1 cellular context compared by ENCODE assay signal in genomic region chr10:71882813-71883746, GRCh38.
TF ChIP-seq lines count a peak whose summit lies in the region.

No MANE protein-coding gene starts in this region.

TF ChIP-seq in GM23338, 12 proteins besides CTCF, POLR2A, EP300 and RAD21 (continued from another document):
- TF ChIP-seq, protein P1, sequence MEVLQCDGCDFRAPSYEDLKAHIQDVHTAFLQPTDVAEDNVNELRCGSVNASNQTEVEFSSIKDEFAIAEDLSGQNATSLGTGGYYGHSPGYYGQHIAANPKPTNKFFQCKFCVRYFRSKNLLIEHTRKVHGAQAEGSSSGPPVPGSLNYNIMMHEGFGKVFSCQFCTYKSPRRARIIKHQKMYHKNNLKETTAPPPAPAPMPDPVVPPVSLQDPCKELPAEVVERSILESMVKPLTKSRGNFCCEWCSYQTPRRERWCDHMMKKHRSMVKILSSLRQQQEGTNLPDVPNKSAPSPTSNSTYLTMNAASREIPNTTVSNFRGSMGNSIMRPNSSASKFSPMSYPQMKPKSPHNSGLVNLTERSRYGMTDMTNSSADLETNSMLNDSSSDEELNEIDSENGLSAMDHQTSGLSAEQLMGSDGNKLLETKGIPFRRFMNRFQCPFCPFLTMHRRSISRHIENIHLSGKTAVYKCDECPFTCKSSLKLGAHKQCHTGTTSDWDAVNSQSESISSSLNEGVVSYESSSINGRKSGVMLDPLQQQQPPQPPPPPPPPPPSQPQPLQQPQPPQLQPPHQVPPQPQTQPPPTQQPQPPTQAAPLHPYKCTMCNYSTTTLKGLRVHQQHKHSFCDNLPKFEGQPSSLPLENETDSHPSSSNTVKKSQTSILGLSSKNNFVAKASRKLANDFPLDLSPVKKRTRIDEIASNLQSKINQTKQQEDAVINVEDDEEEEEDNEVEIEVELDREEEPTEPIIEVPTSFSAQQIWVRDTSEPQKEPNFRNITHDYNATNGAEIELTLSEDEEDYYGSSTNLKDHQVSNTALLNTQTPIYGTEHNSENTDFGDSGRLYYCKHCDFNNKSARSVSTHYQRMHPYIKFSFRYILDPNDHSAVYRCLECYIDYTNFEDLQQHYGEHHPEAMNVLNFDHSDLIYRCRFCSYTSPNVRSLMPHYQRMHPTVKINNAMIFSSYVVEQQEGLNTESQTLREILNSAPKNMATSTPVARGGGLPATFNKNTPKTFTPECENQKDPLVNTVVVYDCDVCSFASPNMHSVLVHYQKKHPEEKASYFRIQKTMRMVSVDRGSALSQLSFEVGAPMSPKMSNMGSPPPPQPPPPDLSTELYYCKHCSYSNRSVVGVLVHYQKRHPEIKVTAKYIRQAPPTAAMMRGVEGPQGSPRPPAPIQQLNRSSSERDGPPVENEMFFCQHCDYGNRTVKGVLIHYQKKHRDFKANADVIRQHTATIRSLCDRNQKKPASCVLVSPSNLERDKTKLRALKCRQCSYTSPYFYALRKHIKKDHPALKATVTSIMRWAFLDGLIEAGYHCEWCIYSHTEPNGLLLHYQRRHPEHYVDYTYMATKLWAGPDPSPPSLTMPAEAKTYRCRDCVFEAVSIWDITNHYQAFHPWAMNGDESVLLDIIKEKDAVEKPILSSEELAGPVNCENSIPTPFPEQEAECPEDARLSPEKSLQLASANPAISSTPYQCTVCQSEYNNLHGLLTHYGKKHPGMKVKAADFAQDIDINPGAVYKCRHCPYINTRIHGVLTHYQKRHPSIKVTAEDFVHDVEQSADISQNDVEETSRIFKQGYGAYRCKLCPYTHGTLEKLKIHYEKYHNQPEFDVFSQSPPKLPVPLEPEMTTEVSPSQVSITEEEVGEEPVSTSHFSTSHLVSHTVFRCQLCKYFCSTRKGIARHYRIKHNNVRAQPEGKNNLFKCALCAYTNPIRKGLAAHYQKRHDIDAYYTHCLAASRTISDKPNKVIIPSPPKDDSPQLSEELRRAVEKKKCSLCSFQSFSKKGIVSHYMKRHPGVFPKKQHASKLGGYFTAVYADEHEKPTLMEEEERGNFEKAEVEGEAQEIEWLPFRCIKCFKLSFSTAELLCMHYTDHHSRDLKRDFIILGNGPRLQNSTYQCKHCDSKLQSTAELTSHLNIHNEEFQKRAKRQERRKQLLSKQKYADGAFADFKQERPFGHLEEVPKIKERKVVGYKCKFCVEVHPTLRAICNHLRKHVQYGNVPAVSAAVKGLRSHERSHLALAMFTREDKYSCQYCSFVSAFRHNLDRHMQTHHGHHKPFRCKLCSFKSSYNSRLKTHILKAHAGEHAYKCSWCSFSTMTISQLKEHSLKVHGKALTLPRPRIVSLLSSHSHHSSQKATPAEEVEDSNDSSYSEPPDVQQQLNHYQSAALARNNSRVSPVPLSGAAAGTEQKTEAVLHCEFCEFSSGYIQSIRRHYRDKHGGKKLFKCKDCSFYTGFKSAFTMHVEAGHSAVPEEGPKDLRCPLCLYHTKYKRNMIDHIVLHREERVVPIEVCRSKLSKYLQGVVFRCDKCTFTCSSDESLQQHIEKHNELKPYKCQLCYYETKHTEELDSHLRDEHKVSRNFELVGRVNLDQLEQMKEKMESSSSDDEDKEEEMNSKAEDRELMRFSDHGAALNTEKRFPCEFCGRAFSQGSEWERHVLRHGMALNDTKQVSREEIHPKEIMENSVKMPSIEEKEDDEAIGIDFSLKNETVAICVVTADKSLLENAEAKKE (CRISPR knock-in tag; IDR thresholded peaks at IDR 0.05): no peak
- TF ChIP-seq ETS1 (IDR thresholded peaks at IDR 0.05) (no peak), STAT1 (IDR thresholded peaks at IDR 0.05; ENCODE audit: unreplicated experiment) (no peak), POLR2AphosphoS5 (IDR thresholded peaks at IDR 0.05; ENCODE audit: low read depth) (no peak)
TF ChIP-seq in GM23338: peak in this region for 0.
